ENCODE assay signal across 7 cellular contexts in the genomic region with DNA sequence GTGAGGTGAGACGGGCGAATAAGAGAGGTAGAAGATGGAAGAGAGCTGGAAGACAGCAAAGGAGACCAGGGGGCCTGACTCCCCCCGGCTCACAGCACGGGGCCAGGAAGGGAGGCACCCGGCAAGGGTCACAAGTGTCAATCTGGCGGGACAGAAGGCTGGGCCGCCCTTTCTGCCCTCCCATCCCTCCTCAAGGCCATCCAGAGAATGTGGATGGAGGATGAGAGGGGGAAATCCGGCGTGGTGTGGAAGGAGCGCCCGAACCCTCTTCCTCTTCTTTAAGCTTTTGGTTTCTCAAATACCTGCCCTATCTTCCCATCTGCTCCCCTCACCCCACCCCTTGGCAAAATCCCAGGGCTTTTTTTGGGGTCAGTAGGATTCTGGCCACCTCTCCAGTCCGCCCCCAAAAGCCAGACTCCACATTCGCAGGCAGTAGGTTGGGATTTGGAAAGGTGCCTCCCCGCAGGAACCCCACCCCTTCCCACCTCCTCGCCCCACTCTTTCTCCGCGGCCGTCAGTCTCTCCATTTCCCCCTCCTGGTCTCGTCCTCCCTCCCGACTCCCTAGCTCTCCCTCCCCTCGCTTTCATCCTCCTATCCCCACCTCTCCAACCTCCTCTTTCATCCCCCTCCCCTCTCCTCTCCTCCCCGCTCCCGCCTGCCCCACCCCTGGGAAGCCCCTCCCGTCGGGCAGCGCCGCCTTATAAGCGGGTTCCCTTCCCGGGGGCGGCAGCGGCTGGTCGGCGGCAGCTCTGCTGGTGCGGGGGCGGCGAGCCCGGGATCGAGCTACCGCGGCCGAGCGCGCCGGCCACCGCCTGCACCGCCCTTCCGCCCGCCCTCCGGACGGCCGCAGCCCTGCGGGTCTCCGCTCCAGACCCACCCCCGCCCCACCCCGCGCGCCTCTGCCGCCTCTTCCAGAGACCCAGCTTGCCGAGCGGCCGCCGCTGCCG. TPM values are rescaled to one million over a fixed set of nuclear protein-coding genes. Genes with fewer than 3 reads are reported as not detected.
DNase-seq lines count a peak whose midpoint lies in the region; ATAC-seq and TF ChIP-seq lines count a peak whose summit lies in the region.

A gene with protein sequence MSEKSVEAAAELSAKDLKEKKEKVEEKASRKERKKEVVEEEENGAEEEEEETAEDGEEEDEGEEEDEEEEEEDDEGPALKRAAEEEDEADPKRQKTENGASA (plus strand): TSS at position 730 of the 948 bp plus-strand sequence. CDS start 343 bp downstream, outside the sequence.

- WGBS in mesendoderm (ENCODE audit: extremely low coverage, insufficient coverage, low lambda C conversion rate), result no CpG with 5 or more reads among the region's 63 CpGs

- no peak for TF ChIP-seq CTCF in endothelial cell (IDR thresholded peaks at IDR 0.05; ENCODE audit: unreplicated experiment)
- no peak for TF ChIP-seq CTCF in thoracic aorta (IDR thresholded peaks at IDR 0.05)

- H3K9ac ChIP-seq in ES-I3 (ENCODE audit: low read depth, low read length) (peak within 1 kb of the TSS; percentile 83), mesendoderm (ENCODE audit: low read length) (peak within 1 kb of the TSS; percentile 99)

- H3K4me2 ChIP-seq in mesendoderm (ENCODE audit: low read length), result peak within 1 kb of the TSS; percentile 93

- H3K27ac Mint-ChIP-seq in T-helper 2 cell treated with Interferon-gamma antibody and Interleukin-4, amounts not matched to agents 5 μg/mL and 100 μg/mL, for 36 hours, result peak within 1 kb of the TSS; percentile 83
- peak within 1 kb of the TSS; percentile 90 for H3K27ac Mint-ChIP-seq in endothelial cell (ENCODE audit: unreplicated experiment)

- H3K27me3 ChIP-seq in H7 (ENCODE audit: control insufficient read depth, insufficient read depth, low read length), result peaks cover 10% of the 10 kb centered on the region
- H3K27me3 ChIP-seq in mesendoderm (ENCODE audit: insufficient read depth, low read length, poor library complexity), result no peaks in the 10 kb centered on the region
- no peaks in the 10 kb centered on the region for H3K27me3 ChIP-seq in thoracic aorta (replicated peaks; ENCODE audit: insufficient read depth)

- peak; percentile 11 for ATAC-seq in thoracic aorta (ENCODE audit: insufficient number of reproducible peaks, low FRiP score, low read depth)

- no peak within 1 kb of the TSS for H2AK5ac ChIP-seq in mesendoderm (ENCODE audit: low read length)

- H2BK5ac ChIP-seq in mesendoderm (ENCODE audit: low read length), result peak within 1 kb of the TSS; percentile 89

- H3K4me3 Mint-ChIP-seq in T-helper 2 cell treated with Interferon-gamma antibody and Interleukin-4, amounts not matched to agents 5 μg/mL and 100 μg/mL, for 36 hours, result peak within 1 kb of the TSS; percentile 88
- peak within 1 kb of the TSS; percentile 99 for H3K4me3 Mint-ChIP-seq in endothelial cell (ENCODE audit: unreplicated experiment)

- H3K9me3 Mint-ChIP-seq in T-helper 2 cell treated with Interferon-gamma antibody and Interleukin-4, amounts not matched to agents 5 μg/mL and 100 μg/mL, for 36 hours, result no peaks in the 10 kb centered on the region
- H3K9me3 Mint-ChIP-seq in endothelial cell (ENCODE audit: unreplicated experiment), result no peaks in the 10 kb centered on the region

- peak within 1 kb of the TSS; percentile 88 for H2BK120ac ChIP-seq in mesendoderm (ENCODE audit: low read depth, low read length)

- H3K23ac ChIP-seq in mesendoderm (ENCODE audit: low read length), result peak within 1 kb of the TSS; percentile 97

- H3K4me3 ChIP-seq in H7 (ENCODE audit: insufficient read depth, low read depth, low read length), result peak within 1 kb of the TSS; percentile 84
- H3K4me3 ChIP-seq in mesendoderm (ENCODE audit: low read length), result peak within 1 kb of the TSS; percentile 96
- peak within 1 kb of the TSS; percentile 97 for H3K4me3 ChIP-seq in thoracic aorta

- H3K79me1 ChIP-seq in mesendoderm (ENCODE audit: low read length), result peaks cover 11% of the 10 kb centered on the region

- H4K5ac ChIP-seq in mesendoderm (ENCODE audit: low read length), result peak within 1 kb of the TSS; percentile 36

- H3K4me1 ChIP-seq in ES-I3 (ENCODE audit: insufficient read depth, low read length), result peaks cover 25% of the 10 kb centered on the region
- H3K4me1 ChIP-seq in mesendoderm (ENCODE audit: control insufficient read depth, low read depth, low read length), result peaks cover 18% of the 10 kb centered on the region
- peaks cover 21 to 51% of the 10 kb centered on the region in 2 donors for H3K4me1 ChIP-seq in thoracic aorta (ENCODE audit: control insufficient read depth in 1 of 2, low read depth in 2 of 2)

- peak within 1 kb of the TSS; percentile 60 for H2BK15ac ChIP-seq in mesendoderm (replicated peaks; ENCODE audit: low read depth)

- H3K36me3 ChIP-seq in ES-I3 (ENCODE audit: insufficient read depth, low read length) (no peaks in the 10 kb centered on the region), H7 (replicated peaks; ENCODE audit: control insufficient read depth, insufficient read depth, low read length) (peaks cover 2% of the 10 kb centered on the region), mesendoderm (ENCODE audit: control insufficient read depth, insufficient read depth, low read length) (peaks cover 2% of the 10 kb centered on the region), thoracic aorta (peaks cover 15% of the 10 kb centered on the region)

- peaks cover 1% of the 10 kb centered on the region for H3K36me3 Mint-ChIP-seq in T-helper 2 cell treated with Interferon-gamma antibody and Interleukin-4, amounts not matched to agents 5 μg/mL and 100 μg/mL, for 36 hours (ENCODE audit: low read depth)
- peaks cover 24% of the 10 kb centered on the region for H3K36me3 Mint-ChIP-seq in endothelial cell (ENCODE audit: low read depth, unreplicated experiment)

- peaks cover 9% of the 10 kb centered on the region for H3K27me3 Mint-ChIP-seq in T-helper 2 cell treated with Interferon-gamma antibody and Interleukin-4, amounts not matched to agents 5 μg/mL and 100 μg/mL, for 36 hours (ENCODE audit: low read depth)
- H3K27me3 Mint-ChIP-seq in endothelial cell (ENCODE audit: unreplicated experiment), result peaks cover 31% of the 10 kb centered on the region

- H3K4ac ChIP-seq in mesendoderm (ENCODE audit: low read depth, low read length), result peak within 1 kb of the TSS; percentile 98

- H3K18ac ChIP-seq in mesendoderm (ENCODE audit: low read length), result peak within 1 kb of the TSS; percentile 98

- peaks cover 45% of the 10 kb centered on the region for H3K4me1 Mint-ChIP-seq in T-helper 2 cell treated with Interferon-gamma antibody and Interleukin-4, amounts not matched to agents 5 μg/mL and 100 μg/mL, for 36 hours (ENCODE audit: low read depth)
- peaks cover 56% of the 10 kb centered on the region for H3K4me1 Mint-ChIP-seq in endothelial cell (ENCODE audit: unreplicated experiment)

- H3K9me3 ChIP-seq in ES-I3 (ENCODE audit: control insufficient read depth, insufficient read depth, low read length), result no peaks in the 10 kb centered on the region
- H3K9me3 ChIP-seq in thoracic aorta, result no peaks in the 10 kb centered on the region

- H4K8ac ChIP-seq in mesendoderm (ENCODE audit: low read depth, low read length), result no peak within 1 kb of the TSS

- peak within 1 kb of the TSS; percentile 99 for H3K56ac ChIP-seq in mesendoderm (ENCODE audit: low read length)

- peaks cover 19% of the 10 kb centered on the region for H3K79me2 ChIP-seq in mesendoderm (ENCODE audit: control insufficient read depth, insufficient read depth, low read length)

- peak; percentile 96 for DNase-seq in H7
- DNase-seq in NCI-H1436 (lab: John Stamatoyannopoulos, UW), result peak; percentile 96
- peak; percentile 64 for DNase-seq in T-helper 2 cell treated with Interferon-gamma antibody and Interleukin-4, amounts not matched to agents 5 μg/mL and 100 μg/mL, for 36 hours (ENCODE audit: low spot score)
- peak; percentile 79 for DNase-seq in endothelial cell (ENCODE audit: low spot score)
- peak; percentile 98 for DNase-seq in mesendoderm
- peak; percentile 54 for DNase-seq in thoracic aorta (ENCODE audit: low spot score)

- H3K27ac ChIP-seq in mesendoderm (ENCODE audit: low read depth, low read length), result peak within 1 kb of the TSS; percentile 98
- H3K27ac ChIP-seq in thoracic aorta, result peak within 1 kb of the TSS; percentile 86 to 95

RNA-seq across cellular contexts. Expression of the gene that starts here (rescaled TPM):
- total RNA-seq in H7 (2014; rRNA removed; shearing (Covaris generic)), result 237 and 270 TPM in 2 replicates
- 864 TPM for total RNA-seq in endothelial cell (ENCODE audit: unreplicated experiment)
- 296 TPM for polyA plus RNA-seq in mesendoderm (2013, experiment 1 of 2)
- polyA plus RNA-seq in mesendoderm (2013, experiment 2 of 2), result 299 TPM
- 100 to 1,000 TPM; 168 to 186 TPM for total RNA-seq in thoracic aorta

Comparison
In these comparisons a context has a peak if more than half of its experiments do, and no peak if none do; other contexts are left out.
1. Peak in every context shown above with its lines: DNase-seq, ATAC-seq, H3K4me3 ChIP-seq and H3K27ac ChIP-seq.